24 cellular contexts compared by ENCODE assay signal in the genomic region with DNA sequence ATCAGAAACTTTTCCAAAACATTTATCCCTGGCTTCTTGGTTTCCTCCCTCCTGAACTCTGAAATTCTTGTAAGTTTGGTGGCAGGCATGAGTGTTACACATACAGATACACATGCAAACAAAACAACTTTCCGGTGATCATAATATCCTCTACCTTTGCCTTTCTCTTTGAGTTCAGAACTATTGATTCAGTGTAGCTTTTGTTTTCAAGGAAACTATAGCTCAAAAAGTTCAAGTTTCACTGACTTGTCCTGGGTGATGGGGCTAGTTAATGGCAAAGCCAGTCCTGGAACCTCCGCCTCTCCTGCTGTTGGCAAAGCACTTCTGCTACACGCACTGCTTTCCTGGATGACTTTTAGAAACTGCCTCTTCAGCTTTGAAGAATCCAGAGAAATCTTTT.
DNase-seq lines count a peak whose midpoint lies in the region; TF ChIP-seq lines count a peak whose summit lies in the region.
"Had no signal": no experiment of that assay in that cellular context is flagged by ENCODE, and none has a peak within 500 bp of the region (broad histone marks: within the 10 kb centered on the region; RNA-seq: fewer than 3 reads in every experiment).

No MANE protein-coding gene starts in this region.

- H3K4me1 ChIP-seq in liver (ENCODE audit: control insufficient read depth in 4 of 4, insufficient read depth in 4 of 4, low read length in 3 of 4) (peaks cover 0 to 21% (median 6%) of the 10 kb centered on the region in 4 donors), smooth muscle cell (ENCODE audit: low read depth) (peaks cover 7% of the 10 kb centered on the region)
- no peaks in the 10 kb centered on the region for H3K4me1 ChIP-seq in effector memory CD4-positive, alpha-beta T cell (ENCODE audit: control insufficient read depth, insufficient read depth, low read length, poor library complexity, severe bottlenecking)
- H3K4me1 ChIP-seq: gastroesophageal sphincter, uterus had no signal

- POLR2A ChIA-PET in activated CD4-positive, alpha-beta memory T cell treated with anti-CD3 and anti-CD28 coated beads, Interleukin-2, amount 10 ng/mL, durations not matched to agents 7 days and 5 days (lab: Charles Lee), result no interaction called here

- H3K27me3 ChIP-seq in liver (ENCODE audit: control insufficient read depth in 4 of 4, insufficient read depth in 4 of 4, low read length in 3 of 4) (no peaks in the 10 kb centered on the region), smooth muscle cell (ENCODE audit: low read depth) (no peaks in the 10 kb centered on the region)
- H3K27me3 ChIP-seq in effector memory CD4-positive, alpha-beta T cell (replicated peaks; ENCODE audit: control insufficient read depth, insufficient read depth, low read length, poor library complexity, severe bottlenecking), result no peaks in the 10 kb centered on the region
- H3K27me3 ChIP-seq: gastroesophageal sphincter, uterus had no signal

- no peaks in the 10 kb centered on the region for H4K20me1 ChIP-seq in smooth muscle cell (ENCODE audit: low read depth)

- H2AFZ ChIP-seq in smooth muscle cell (ENCODE audit: low read depth), result peak overlapping the region; percentile 20

- H3K4me1 Mint-ChIP-seq in activated CD4-positive, alpha-beta memory T cell treated with anti-CD3 and anti-CD28 coated beads, Interleukin-2, amount 10 ng/mL, durations not matched to agents 7 days and 5 days, result no peaks in the 10 kb centered on the region
- H3K4me1 Mint-ChIP-seq: activated naive CD4-positive, alpha-beta T cell treated with anti-CD3 and anti-CD28 coated beads, Interleukin-2, amount 10 ng/mL, durations not matched to agents 7 days and 5 days; stimulated activated memory B cell treated with anti-CD40 and anti-IgM and Interleukin-4, amounts not matched to agents 10 μg/mL and 1 μg/mL and 100 μg/mL, for 72 hours had no signal

- H3K9me3 Mint-ChIP-seq in activated CD4-positive, alpha-beta memory T cell treated with anti-CD3 and anti-CD28 coated beads, Interleukin-2, amount 10 ng/mL, durations not matched to agents 7 days and 5 days, result peaks cover 18% of the 10 kb centered on the region

- CTCF ChIA-PET in activated CD4-positive, alpha-beta memory T cell treated with anti-CD3 and anti-CD28 coated beads, Interleukin-2, amount 10 ng/mL, durations not matched to agents 7 days and 5 days (lab: Charles Lee), result no interaction called here

- H3K4me2 ChIP-seq in smooth muscle cell, result peak overlapping the region; percentile 48

- H3K27me3 Mint-ChIP-seq in activated CD4-positive, alpha-beta memory T cell treated with anti-CD3 and anti-CD28 coated beads, Interleukin-2, amount 10 ng/mL, durations not matched to agents 7 days and 5 days, result no peaks in the 10 kb centered on the region
- H3K27me3 Mint-ChIP-seq: activated naive CD4-positive, alpha-beta T cell treated with anti-CD3 and anti-CD28 coated beads, Interleukin-2, amount 10 ng/mL, durations not matched to agents 7 days and 5 days; CD4-positive, alpha-beta T cell; stimulated activated memory B cell treated with anti-CD40 and anti-IgM and Interleukin-4, amounts not matched to agents 10 μg/mL and 1 μg/mL and 100 μg/mL, for 72 hours had no signal

- H3K4me3 ChIP-seq in choroid plexus epithelial cell (ENCODE audit: low read depth, low read length) (no peak overlapping the region), liver (ENCODE audit: low read depth in 1 of 3, low read length in 3 of 3) (no peak overlapping the region), smooth muscle cell (no peak overlapping the region)
- H3K4me3 ChIP-seq in effector memory CD4-positive, alpha-beta T cell (ENCODE audit: insufficient read depth, low read depth, low read length, poor library complexity, severe bottlenecking), result no peak overlapping the region
- H3K4me3 ChIP-seq: gastroesophageal sphincter, uterus had no signal

- 35% methylated on average over 3 of the region's 3 CpGs for WGBS in liver
- 89% methylated on average over 3 of the region's 3 CpGs for WGBS in smooth muscle cell (ENCODE audit: low lambda C conversion rate)

- no peak overlapping the region for H3K9ac ChIP-seq in liver (ENCODE audit: low read depth in 1 of 2, low read length in 2 of 2)
- peak overlapping the region; percentile 1 for H3K9ac ChIP-seq in smooth muscle cell (ENCODE audit: low read depth)

- no peaks in the 10 kb centered on the region for H3K36me3 ChIP-seq in liver (ENCODE audit: control insufficient read depth in 4 of 4, insufficient read depth in 3 of 4, low read depth in 1 of 4, low read length in 3 of 4)
- H3K36me3 ChIP-seq in smooth muscle cell (ENCODE audit: low read depth), result no peaks in the 10 kb centered on the region
- H3K36me3 ChIP-seq in effector memory CD4-positive, alpha-beta T cell (ENCODE audit: control insufficient read depth, insufficient read depth, low read length), result no peaks in the 10 kb centered on the region
- H3K36me3 ChIP-seq: gastroesophageal sphincter, uterus had no signal

- DNase-seq in M059J (ENCODE audit: low read depth) (peak; percentile 16), choroid plexus epithelial cell (ENCODE audit: low read depth) (peak; percentile 31), smooth muscle cell (lab: John Stamatoyannopoulos, UW; ENCODE audit: unreplicated experiment) (no peak), superior temporal gyrus (ENCODE audit: extremely low spot score) (no peak)
- DNase-seq in effector memory CD4-positive, alpha-beta T cell, result no peak
- DNase-seq in activated CD4-positive, alpha-beta memory T cell treated with anti-CD3 and anti-CD28 coated beads, Interleukin-2, amount 10 ng/mL, durations not matched to agents 7 days and 5 days, result no peak
- DNase-seq: activated naive CD4-positive, alpha-beta T cell treated with anti-CD3 and anti-CD28 coated beads, Interleukin-2, amount 10 ng/mL, durations not matched to agents 7 days and 5 days; anterior cingulate cortex; CD4-positive, alpha-beta T cell; DMS153; effector CD4-positive, alpha-beta T cell; GF-D8; Karpas-422; kidney; NCI-H1092; NCI-H2029 treated with DMSO at 0.1 percent for 48 hours; NCI-H82; nephron progenitor cell; SHP77; stimulated activated CD4-positive, alpha-beta T cell treated with anti-CD3 and anti-CD28 coated beads, Interleukin-1b, Interleukin-23, amount 100 ng/mL, for 48 hours; uterus had no signal

- peak; percentile 36 to 47 for TF ChIP-seq RAD21 in liver (IDR thresholded peaks at IDR 0.05)

- H3K9me3 ChIP-seq in liver (ENCODE audit: control insufficient read depth in 4 of 4, low read length in 3 of 4), result no peaks in the 10 kb centered on the region
- no peaks in the 10 kb centered on the region for H3K9me3 ChIP-seq in smooth muscle cell (replicated peaks; ENCODE audit: low read depth)
- no peaks in the 10 kb centered on the region for H3K9me3 ChIP-seq in effector memory CD4-positive, alpha-beta T cell (ENCODE audit: control insufficient read depth, low read length)
- H3K9me3 ChIP-seq: gastroesophageal sphincter, uterus had no signal

- H3K79me2 ChIP-seq in smooth muscle cell (ENCODE audit: low read depth), result no peaks in the 10 kb centered on the region

- H3K27ac Mint-ChIP-seq in activated CD4-positive, alpha-beta memory T cell treated with anti-CD3 and anti-CD28 coated beads, Interleukin-2, amount 10 ng/mL, durations not matched to agents 7 days and 5 days, result no peak overlapping the region
- H3K27ac Mint-ChIP-seq: activated naive CD4-positive, alpha-beta T cell treated with anti-CD3 and anti-CD28 coated beads, Interleukin-2, amount 10 ng/mL, durations not matched to agents 7 days and 5 days; CD4-positive, alpha-beta T cell; nephron progenitor cell; stimulated activated memory B cell treated with anti-CD40 and anti-IgM and Interleukin-4, amounts not matched to agents 10 μg/mL and 1 μg/mL and 100 μg/mL, for 72 hours had no signal

- peaks cover 5% of the 10 kb centered on the region for H3F3A ChIP-seq in smooth muscle cell (ENCODE audit: low read depth)

- H3K27ac ChIP-seq in liver (ENCODE audit: low read depth in 1 of 2, low read length in 2 of 2), result peak overlapping the region in 1 of 2 donors; percentile 57
- peak overlapping the region; percentile 61 for H3K27ac ChIP-seq in smooth muscle cell (ENCODE audit: low read depth)
- no peak overlapping the region for H3K27ac ChIP-seq in effector memory CD4-positive, alpha-beta T cell (ENCODE audit: insufficient read depth, low read length, poor library complexity, severe bottlenecking)
- H3K27ac ChIP-seq: gastroesophageal sphincter, uterus had no signal

- TF ChIP-seq CTCF in choroid plexus epithelial cell (conservative IDR thresholded peaks at IDR 0.05; ENCODE audit: low read depth, low read length), result no peak
- no peak for TF ChIP-seq CTCF in liver (IDR thresholded peaks at IDR 0.05; ENCODE audit: low read depth, low read length, missing input control)
- TF ChIP-seq CTCF in smooth muscle cell (IDR thresholded peaks at IDR 0.05; ENCODE audit: borderline replicate concordance, insufficient read depth, poor library complexity, severe bottlenecking), result no peak

- H3K36me3 Mint-ChIP-seq in activated CD4-positive, alpha-beta memory T cell treated with anti-CD3 and anti-CD28 coated beads, Interleukin-2, amount 10 ng/mL, durations not matched to agents 7 days and 5 days (ENCODE audit: low read depth), result no peaks in the 10 kb centered on the region
- H3K36me3 Mint-ChIP-seq: activated naive CD4-positive, alpha-beta T cell treated with anti-CD3 and anti-CD28 coated beads, Interleukin-2, amount 10 ng/mL, durations not matched to agents 7 days and 5 days; stimulated activated memory B cell treated with anti-CD40 and anti-IgM and Interleukin-4, amounts not matched to agents 10 μg/mL and 1 μg/mL and 100 μg/mL, for 72 hours had no signal

- H3K4me3 Mint-ChIP-seq in activated CD4-positive, alpha-beta memory T cell treated with anti-CD3 and anti-CD28 coated beads, Interleukin-2, amount 10 ng/mL, durations not matched to agents 7 days and 5 days, result no peak overlapping the region
- H3K4me3 Mint-ChIP-seq: activated naive CD4-positive, alpha-beta T cell treated with anti-CD3 and anti-CD28 coated beads, Interleukin-2, amount 10 ng/mL, durations not matched to agents 7 days and 5 days; CD4-positive, alpha-beta T cell; nephron progenitor cell; stimulated activated memory B cell treated with anti-CD40 and anti-IgM and Interleukin-4, amounts not matched to agents 10 μg/mL and 1 μg/mL and 100 μg/mL, for 72 hours had no signal

TF ChIP-seq in liver, 16 proteins besides CTCF, POLR2A, EP300 and RAD21 (continues in another document):
- TF ChIP-seq TAF1 (conservative IDR thresholded peaks at IDR 0.05), result no peak

Comparison
In these comparisons a context has a peak if more than half of its experiments do, and no peak if none do; other contexts are left out.
1. DNase-seq: peak in M059J (single experiment) and choroid plexus epithelial cell (single experiment); none in smooth muscle cell (single experiment), superior temporal gyrus (single experiment), effector memory CD4-positive, alpha-beta T cell (0 of 3) and activated CD4-positive, alpha-beta memory T cell treated with anti-CD3 and anti-CD28 coated beads, Interleukin-2, amount 10 ng/mL, durations not matched to agents 7 days and 5 days (single experiment).